1 cellular context compared by ENCODE assay signal in genomic region chr16:75062135-75062943, GRCh38.
TF ChIP-seq lines count a peak whose summit lies in the region.

No MANE protein-coding gene starts in this region.

TF ChIP-seq in K562, 482 proteins besides CTCF, POLR2A, EP300 and RAD21 (continued from another document and continues in another):
- TF ChIP-seq CEBPZ (IDR thresholded peaks at IDR 0.05; ENCODE audit: borderline replicate concordance, low read depth, low read length) (no peak), ZKSCAN3 (CRISPR knock-in tag; IDR thresholded peaks at IDR 0.05) (no peak), TCF7L2 (IDR thresholded peaks at IDR 0.05; ENCODE audit: low read depth, low read length) (no peak), ZNF140 (CRISPR knock-in tag; IDR thresholded peaks at IDR 0.05) (no peak), PHF20 (IDR thresholded peaks at IDR 0.05; ENCODE audit: partially characterized antibody) (no peak), TAF1 (IDR thresholded peaks at IDR 0.05; ENCODE audit: control insufficient read depth, extremely low read depth, insufficient read depth, low read length, severe bottlenecking) (no peak), NONO (IDR thresholded peaks at IDR 0.05; ENCODE audit: low read depth in 2 of 2, low read length in 1 of 2) (no peak), ZNF77 (CRISPR knock-in tag; IDR thresholded peaks at IDR 0.05) (no peak), JUNB (CRISPR knock-in tag; conservative IDR thresholded peaks at IDR 0.05) (no peak), ETS1 (conservative IDR thresholded peaks at IDR 0.05; ENCODE audit: control insufficient read depth, low read depth, low read length) (no peak), ZNF695 (CRISPR knock-in tag; IDR thresholded peaks at IDR 0.05) (no peak), CEBPB (tag; IDR thresholded peaks at IDR 0.05) (no peak), ARHGAP35 (IDR thresholded peaks at IDR 0.05; ENCODE audit: partially characterized antibody) (no peak), EGR1 (conservative IDR thresholded peaks at IDR 0.05) (peak; percentile 38; the same call in 1 of the 2 replicates), GATAD2A (IDR thresholded peaks at IDR 0.05) (no peak), ZNF184 (CRISPR knock-in tag; IDR thresholded peaks at IDR 0.05) (no peak), POLR2AphosphoS5 (IDR thresholded peaks at IDR 0.05; ENCODE audit: control insufficient read depth, insufficient read depth, low read depth, low read length) (no peak), VEZF1 (CRISPR knock-in tag; IDR thresholded peaks at IDR 0.05) (peak; percentile 64), MLX (CRISPR knock-in tag; conservative IDR thresholded peaks at IDR 0.05) (no peak), XRCC5 (IDR thresholded peaks at IDR 0.05; ENCODE audit: low read depth, low read length) (no peak; the same call in 1 of the 2 replicates), SRF (CRISPR knock-in tag; IDR thresholded peaks at IDR 0.05) (0 out of 4 replicates have a peak, but pooled peaks of 1 of the 2 experiments have one; percentile 19), U2AF2 (optimal IDR thresholded peaks at IDR 0.05; ENCODE audit: low read depth, low read length) (no peak), HNRNPH1 (optimal IDR thresholded peaks at IDR 0.05; ENCODE audit: low read depth, low read length) (no peak), SNAPC5 (CRISPR knock-in tag; IDR thresholded peaks at IDR 0.05) (no peak), SLC30A9 (CRISPR knock-in tag; IDR thresholded peaks at IDR 0.05) (no peak), BRD9 (IDR thresholded peaks at IDR 0.05; ENCODE audit: low read depth, partially characterized antibody) (peak; percentile 31), FOSL1 (tag; conservative IDR thresholded peaks at IDR 0.05) (peak; percentile 64), NR3C1 (CRISPR knock-in tag; IDR thresholded peaks at IDR 0.05) (no peak), ELK3 (CRISPR knock-in tag; IDR thresholded peaks at IDR 0.05) (no peak), CBX1 (IDR thresholded peaks at IDR 0.05; ENCODE audit: low read depth) (no peak), WHSC1 (IDR thresholded peaks at IDR 0.05; ENCODE audit: low read length) (no peak), ZFP91 (CRISPR knock-in tag; IDR thresholded peaks at IDR 0.05) (no peak), TAF15 (IDR thresholded peaks at IDR 0.05; ENCODE audit: low read depth, low read length) (no peak), EHMT2 (IDR thresholded peaks at IDR 0.05) (no peak), E2F1 (CRISPR knock-in tag; IDR thresholded peaks at IDR 0.05) (no peak), CREBBP (IDR thresholded peaks at IDR 0.05; ENCODE audit: low read depth, low read length) (no peak), TEAD2 (tag; IDR thresholded peaks at IDR 0.05) (no peak), SNRNP70 (optimal IDR thresholded peaks at IDR 0.05; ENCODE audit: low read depth, low read length) (no peak), CBX3 (IDR thresholded peaks at IDR 0.05; ENCODE audit: borderline replicate concordance in 1 of 2, low read length in 2 of 2) (no peak; a peak in 1 of 3 replicates), ZNF780A (CRISPR knock-in tag; IDR thresholded peaks at IDR 0.05) (no peak), HCFC1 (IDR thresholded peaks at IDR 0.05; ENCODE audit: low read depth, low read length) (no peak), ZNF561 (CRISPR knock-in tag; conservative IDR thresholded peaks at IDR 0.05) (no peak), POLR2G (IDR thresholded peaks at IDR 0.05; ENCODE audit: low read depth, low read length) (no peak), HOXB6 (CRISPR knock-in tag; IDR thresholded peaks at IDR 0.05; ENCODE audit: borderline replicate concordance) (no peak), ZNF232 (CRISPR knock-in tag; IDR thresholded peaks at IDR 0.05) (no peak), ZSCAN32 (CRISPR knock-in tag; IDR thresholded peaks at IDR 0.05) (no peak), ZSCAN29 (IDR thresholded peaks at IDR 0.05) (no peak), MCM7 (IDR thresholded peaks at IDR 0.05) (no peak), ZNF217 (CRISPR knock-in tag; IDR thresholded peaks at IDR 0.05) (no peak), ZNF444 (CRISPR knock-in tag; IDR thresholded peaks at IDR 0.05) (no peak), GATA2 (CRISPR knock-in tag; IDR thresholded peaks at IDR 0.05) (no peak), HNRNPLL (IDR thresholded peaks at IDR 0.05; ENCODE audit: low read depth, low read length, poor library complexity, severe bottlenecking) (peak; percentile 26), ZNF224 (CRISPR knock-in tag; IDR thresholded peaks at IDR 0.05) (no peak), ZNF589 (CRISPR knock-in tag; IDR thresholded peaks at IDR 0.05; ENCODE audit: low read depth) (no peak; the same call in 1 of the 2 replicates), ZBTB34 (CRISPR knock-in tag; IDR thresholded peaks at IDR 0.05) (no peak), ZNF174 (CRISPR knock-in tag; IDR thresholded peaks at IDR 0.05) (no peak), RBFOX2 (IDR thresholded peaks at IDR 0.05; ENCODE audit: low read depth, low read length) (peak; percentile 39), LEF1 (IDR thresholded peaks at IDR 0.05) (no peak), SIRT6 (IDR thresholded peaks at IDR 0.05; ENCODE audit: low read depth, low read length) (no peak), TCF7 (IDR thresholded peaks at IDR 0.05; ENCODE audit: borderline replicate concordance) (no peak)
